1 cellular context compared by ENCODE assay signal in the genomic region with DNA sequence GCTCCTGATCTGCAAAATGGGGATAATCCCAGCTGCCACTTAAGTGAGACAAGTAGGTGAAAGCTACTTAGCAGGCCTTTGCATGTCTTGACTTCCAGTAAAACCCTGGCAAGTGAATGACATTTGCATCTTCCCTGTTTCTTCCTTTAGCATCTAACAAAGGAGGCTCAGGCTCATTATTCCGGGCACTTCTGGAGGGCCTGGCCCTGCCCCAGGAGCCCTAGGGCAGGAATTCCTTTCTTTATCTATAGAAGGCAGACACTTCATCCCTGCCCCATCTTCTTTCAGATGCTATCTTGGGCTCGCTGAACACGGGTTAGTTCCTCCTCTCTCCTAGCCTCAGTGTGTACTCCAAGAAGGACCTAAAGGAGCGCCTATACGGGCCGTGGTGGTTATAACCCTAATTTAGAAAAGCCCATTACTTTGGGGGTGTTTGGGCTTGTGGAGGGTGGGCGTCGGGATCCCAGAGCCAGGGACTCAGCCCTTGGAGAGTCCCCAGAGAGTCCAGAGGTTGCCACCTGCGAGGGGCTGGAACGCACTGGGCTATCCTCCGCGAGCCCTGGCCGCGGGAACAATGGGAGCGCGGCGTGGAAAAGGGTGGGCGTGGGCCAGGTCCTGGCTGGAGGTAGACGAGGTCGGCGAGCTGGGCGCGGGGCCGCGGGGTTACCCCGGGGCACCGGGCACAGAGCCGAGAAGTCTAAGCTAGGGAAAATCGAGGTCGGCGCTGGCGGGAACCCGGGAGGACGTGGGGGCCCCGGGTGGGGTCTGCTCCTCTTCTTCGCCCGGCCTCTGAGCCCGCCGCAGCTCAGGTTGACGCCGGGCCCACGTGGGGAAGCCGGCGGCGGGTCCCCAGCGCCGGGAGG.
TF ChIP-seq lines count a peak whose summit lies in the region.

No MANE protein-coding gene starts in this region.

TF ChIP-seq in K562, 482 proteins besides CTCF, POLR2A, EP300 and RAD21 (continued from another document):
- TF ChIP-seq, protein P1, sequence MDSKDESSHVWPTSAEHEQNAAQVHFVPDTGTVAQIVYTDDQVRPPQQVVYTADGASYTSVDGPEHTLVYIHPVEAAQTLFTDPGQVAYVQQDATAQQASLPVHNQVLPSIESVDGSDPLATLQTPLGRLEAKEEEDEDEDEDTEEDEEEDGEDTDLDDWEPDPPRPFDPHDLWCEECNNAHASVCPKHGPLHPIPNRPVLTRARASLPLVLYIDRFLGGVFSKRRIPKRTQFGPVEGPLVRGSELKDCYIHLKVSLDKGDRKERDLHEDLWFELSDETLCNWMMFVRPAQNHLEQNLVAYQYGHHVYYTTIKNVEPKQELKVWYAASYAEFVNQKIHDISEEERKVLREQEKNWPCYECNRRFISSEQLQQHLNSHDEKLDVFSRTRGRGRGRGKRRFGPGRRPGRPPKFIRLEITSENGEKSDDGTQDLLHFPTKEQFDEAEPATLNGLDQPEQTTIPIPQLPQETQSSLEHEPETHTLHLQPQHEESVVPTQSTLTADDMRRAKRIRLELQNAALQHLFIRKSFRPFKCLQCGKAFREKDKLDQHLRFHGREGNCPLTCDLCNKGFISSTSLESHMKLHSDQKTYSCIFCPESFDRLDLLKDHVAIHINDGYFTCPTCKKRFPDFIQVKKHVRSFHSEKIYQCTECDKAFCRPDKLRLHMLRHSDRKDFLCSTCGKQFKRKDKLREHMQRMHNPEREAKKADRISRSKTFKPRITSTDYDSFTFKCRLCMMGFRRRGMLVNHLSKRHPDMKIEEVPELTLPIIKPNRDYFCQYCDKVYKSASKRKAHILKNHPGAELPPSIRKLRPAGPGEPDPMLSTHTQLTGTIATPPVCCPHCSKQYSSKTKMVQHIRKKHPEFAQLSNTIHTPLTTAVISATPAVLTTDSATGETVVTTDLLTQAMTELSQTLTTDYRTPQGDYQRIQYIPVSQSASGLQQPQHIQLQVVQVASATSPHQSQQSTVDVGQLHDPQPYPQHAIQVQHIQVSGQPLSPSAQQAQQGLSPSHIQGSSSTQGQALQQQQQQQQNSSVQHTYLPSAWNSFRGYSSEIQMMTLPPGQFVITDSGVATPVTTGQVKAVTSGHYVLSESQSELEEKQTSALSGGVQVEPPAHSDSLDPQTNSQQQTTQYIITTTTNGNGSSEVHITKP (IDR thresholded peaks at IDR 0.05; ENCODE audit: partially characterized antibody): no peak
- TF ChIP-seq, protein P2, sequence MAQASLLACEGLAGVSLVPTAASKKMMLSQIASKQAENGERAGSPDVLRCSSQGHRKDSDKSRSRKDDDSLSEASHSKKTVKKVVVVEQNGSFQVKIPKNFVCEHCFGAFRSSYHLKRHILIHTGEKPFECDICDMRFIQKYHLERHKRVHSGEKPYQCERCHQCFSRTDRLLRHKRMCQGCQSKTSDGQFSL (CRISPR knock-in tag; IDR thresholded peaks at IDR 0.05): 0 out of 2 replicates have a peak, but pooled peaks have one; percentile 8
- TF ChIP-seq, protein P2 (tag; IDR thresholded peaks at IDR 0.05): no peak
- TF ChIP-seq SOX6 (IDR thresholded peaks at IDR 0.05) (peak; percentile 16; the same call in 1 of the 2 replicates), MTA2 (IDR thresholded peaks at IDR 0.05; ENCODE audit: low read depth) (peak; percentile 15; the same call in 1 of the 2 replicates), TEAD4 (IDR thresholded peaks at IDR 0.05; ENCODE audit: low read length) (peak; percentile 43; the same call in 1 of the 2 replicates), TEAD4 (CRISPR knock-in tag; IDR thresholded peaks at IDR 0.05; ENCODE audit: borderline replicate concordance) (no peak), RBFOX2 (IDR thresholded peaks at IDR 0.05; ENCODE audit: low read depth, low read length) (peak; percentile 33), CBFA2T3 (IDR thresholded peaks at IDR 0.05) (peak; percentile 37), SAFB (IDR thresholded peaks at IDR 0.05; ENCODE audit: borderline replicate concordance, low read depth, low read length) (peak; percentile 55; the same call in 1 of the 2 replicates), ZNF212 (CRISPR knock-in tag; IDR thresholded peaks at IDR 0.05) (no peak), MECOM (CRISPR knock-in tag; IDR thresholded peaks at IDR 0.05) (peak; percentile 70; the same call in 1 of the 2 replicates), LEF1 (IDR thresholded peaks at IDR 0.05) (no peak), ARID1B (IDR thresholded peaks at IDR 0.05) (peak; percentile 60; the same call in 1 of the 2 replicates), PCBP1 (IDR thresholded peaks at IDR 0.05; ENCODE audit: low read depth, low read length, poor library complexity, severe bottlenecking) (peak; percentile 49), KLF13 (tag; IDR thresholded peaks at IDR 0.05; ENCODE audit: borderline replicate concordance, low read depth) (no peak), HNRNPL (IDR thresholded peaks at IDR 0.05; ENCODE audit: low read depth, low read length) (0 out of 2 replicates have a peak, but pooled peaks have one; percentile 40), ERF (CRISPR knock-in tag; IDR thresholded peaks at IDR 0.05) (no peak), DPF2 (IDR thresholded peaks at IDR 0.05) (0 out of 2 replicates have a peak, but pooled peaks have one; percentile 31)
- TF ChIP-seq, protein P3, sequence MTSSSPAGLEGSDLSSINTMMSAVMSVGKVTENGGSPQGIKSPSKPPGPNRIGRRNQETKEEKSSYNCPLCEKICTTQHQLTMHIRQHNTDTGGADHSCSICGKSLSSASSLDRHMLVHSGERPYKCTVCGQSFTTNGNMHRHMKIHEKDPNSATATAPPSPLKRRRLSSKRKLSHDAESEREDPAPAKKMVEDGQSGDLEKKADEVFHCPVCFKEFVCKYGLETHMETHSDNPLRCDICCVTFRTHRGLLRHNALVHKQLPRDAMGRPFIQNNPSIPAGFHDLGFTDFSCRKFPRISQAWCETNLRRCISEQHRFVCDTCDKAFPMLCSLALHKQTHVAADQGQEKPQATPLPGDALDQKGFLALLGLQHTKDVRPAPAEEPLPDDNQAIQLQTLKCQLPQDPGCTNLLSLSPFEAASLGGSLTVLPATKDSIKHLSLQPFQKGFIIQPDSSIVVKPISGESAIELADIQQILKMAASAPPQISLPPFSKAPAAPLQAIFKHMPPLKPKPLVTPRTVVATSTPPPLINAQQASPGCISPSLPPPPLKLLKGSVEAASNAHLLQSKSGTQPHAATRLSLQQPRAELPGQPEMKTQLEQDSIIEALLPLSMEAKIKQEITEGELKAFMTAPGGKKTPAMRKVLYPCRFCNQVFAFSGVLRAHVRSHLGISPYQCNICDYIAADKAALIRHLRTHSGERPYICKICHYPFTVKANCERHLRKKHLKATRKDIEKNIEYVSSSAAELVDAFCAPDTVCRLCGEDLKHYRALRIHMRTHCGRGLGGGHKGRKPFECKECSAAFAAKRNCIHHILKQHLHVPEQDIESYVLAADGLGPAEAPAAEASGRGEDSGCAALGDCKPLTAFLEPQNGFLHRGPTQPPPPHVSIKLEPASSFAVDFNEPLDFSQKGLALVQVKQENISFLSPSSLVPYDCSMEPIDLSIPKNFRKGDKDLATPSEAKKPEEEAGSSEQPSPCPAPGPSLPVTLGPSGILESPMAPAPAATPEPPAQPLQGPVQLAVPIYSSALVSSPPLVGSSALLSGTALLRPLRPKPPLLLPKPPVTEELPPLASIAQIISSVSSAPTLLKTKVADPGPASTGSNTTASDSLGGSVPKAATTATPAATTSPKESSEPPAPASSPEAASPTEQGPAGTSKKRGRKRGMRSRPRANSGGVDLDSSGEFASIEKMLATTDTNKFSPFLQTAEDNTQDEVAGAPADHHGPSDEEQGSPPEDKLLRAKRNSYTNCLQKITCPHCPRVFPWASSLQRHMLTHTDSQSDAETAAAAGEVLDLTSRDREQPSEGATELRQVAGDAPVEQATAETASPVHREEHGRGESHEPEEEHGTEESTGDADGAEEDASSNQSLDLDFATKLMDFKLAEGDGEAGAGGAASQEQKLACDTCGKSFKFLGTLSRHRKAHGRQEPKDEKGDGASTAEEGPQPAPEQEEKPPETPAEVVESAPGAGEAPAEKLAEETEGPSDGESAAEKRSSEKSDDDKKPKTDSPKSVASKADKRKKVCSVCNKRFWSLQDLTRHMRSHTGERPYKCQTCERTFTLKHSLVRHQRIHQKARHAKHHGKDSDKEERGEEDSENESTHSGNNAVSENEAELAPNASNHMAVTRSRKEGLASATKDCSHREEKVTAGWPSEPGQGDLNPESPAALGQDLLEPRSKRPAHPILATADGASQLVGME (CRISPR knock-in tag; IDR thresholded peaks at IDR 0.05): 0 out of 2 replicates have a peak, but pooled peaks have one; percentile 19
- TF ChIP-seq, protein P4, sequence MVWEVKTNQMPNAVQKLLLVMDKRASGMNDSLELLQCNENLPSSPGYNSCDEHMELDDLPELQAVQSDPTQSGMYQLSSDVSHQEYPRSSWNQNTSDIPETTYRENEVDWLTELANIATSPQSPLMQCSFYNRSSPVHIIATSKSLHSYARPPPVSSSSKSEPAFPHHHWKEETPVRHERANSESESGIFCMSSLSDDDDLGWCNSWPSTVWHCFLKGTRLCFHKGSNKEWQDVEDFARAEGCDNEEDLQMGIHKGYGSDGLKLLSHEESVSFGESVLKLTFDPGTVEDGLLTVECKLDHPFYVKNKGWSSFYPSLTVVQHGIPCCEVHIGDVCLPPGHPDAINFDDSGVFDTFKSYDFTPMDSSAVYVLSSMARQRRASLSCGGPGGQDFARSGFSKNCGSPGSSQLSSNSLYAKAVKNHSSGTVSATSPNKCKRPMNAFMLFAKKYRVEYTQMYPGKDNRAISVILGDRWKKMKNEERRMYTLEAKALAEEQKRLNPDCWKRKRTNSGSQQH (CRISPR knock-in tag; IDR thresholded peaks at IDR 0.05): no peak
- TF ChIP-seq, protein P5, sequence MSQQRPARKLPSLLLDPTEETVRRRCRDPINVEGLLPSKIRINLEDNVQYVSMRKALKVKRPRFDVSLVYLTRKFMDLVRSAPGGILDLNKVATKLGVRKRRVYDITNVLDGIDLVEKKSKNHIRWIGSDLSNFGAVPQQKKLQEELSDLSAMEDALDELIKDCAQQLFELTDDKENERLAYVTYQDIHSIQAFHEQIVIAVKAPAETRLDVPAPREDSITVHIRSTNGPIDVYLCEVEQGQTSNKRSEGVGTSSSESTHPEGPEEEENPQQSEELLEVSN (IDR thresholded peaks at IDR 0.05; ENCODE audit: borderline replicate concordance in 1 of 2, extremely low read depth in 1 of 2, insufficient read depth in 1 of 2, insufficient read length in 1 of 2, low read depth in 1 of 2, low read length in 1 of 2, poor library complexity in 1 of 2, severe bottlenecking in 1 of 2): peak in 1 of 2 experiments; percentile 50
